9 cellular contexts compared by ENCODE assay signal in the genomic region with DNA sequence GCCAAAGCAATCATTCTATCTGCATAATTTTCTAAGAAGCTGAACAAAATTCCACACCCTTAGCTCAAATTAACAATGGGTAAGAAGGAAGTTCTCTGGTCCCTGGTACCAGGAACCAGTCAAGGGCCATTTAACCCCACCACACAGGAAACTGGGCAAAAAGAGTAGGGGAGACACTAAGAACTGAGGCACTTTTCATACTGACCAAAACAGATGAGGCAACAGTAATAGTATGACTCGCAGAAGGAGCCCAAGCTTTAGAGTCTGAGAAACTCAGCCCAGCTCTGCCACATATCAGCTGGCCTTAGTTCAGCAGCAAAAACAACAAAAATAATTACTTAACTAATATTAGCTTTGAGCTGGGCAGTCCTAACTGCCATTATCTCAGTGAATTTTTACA.
DNase-seq lines count a peak whose midpoint lies in the region; ATAC-seq and TF ChIP-seq lines count a peak whose summit lies in the region.
"Had no signal": no experiment of that assay in that cellular context is flagged by ENCODE, and none has a peak within 500 bp of the region (broad histone marks: within the 10 kb centered on the region; RNA-seq: fewer than 3 reads in every experiment).

No MANE protein-coding gene starts in this region.

- peak overlapping the region; percentile 45; the same call in 1 of the 2 replicates for H3K27ac ChIP-seq in C4-2B
- H3K27ac ChIP-seq in lower lobe of right lung: peak overlapping the region; percentile 61
- no peak overlapping the region for H3K27ac ChIP-seq in A673 (ENCODE audit: low read depth, low read length, poor library complexity, severe bottlenecking)
- H3K27ac ChIP-seq: SK-N-MC had no signal

- POLR2A ChIA-PET in A673 (lab: Charles Lee; ENCODE audit: low non-redundant PET): no interaction called here

- H3K27me3 ChIP-seq in adipocyte (replicated peaks; ENCODE audit: control insufficient read depth, insufficient read depth, low read length): no peaks in the 10 kb centered on the region
- no peaks in the 10 kb centered on the region for H3K27me3 ChIP-seq in lower lobe of right lung (ENCODE audit: low read depth)
- no peaks in the 10 kb centered on the region for H3K27me3 ChIP-seq in A673 (replicated peaks; ENCODE audit: insufficient read depth, low read depth, low read length, poor library complexity)
- H3K27me3 ChIP-seq in H7 (ENCODE audit: control insufficient read depth, insufficient read depth, low read length): no peaks in the 10 kb centered on the region

- DNase-seq in LHCN-M2 (ENCODE audit: low read depth) (peak; percentile 67), adipocyte (ENCODE audit: low read depth) (peak; percentile 71), lower lobe of right lung (no peak), A673 (ENCODE audit: low spot score) (no peak), H7 (no peak), cerebellar cortex (ENCODE audit: low spot score) (no peak)
- no peak for DNase-seq in activated effector memory CD4-positive, alpha-beta T cell treated with anti-CD3 and anti-CD28 coated beads, Interleukin-2, amount 50 U/mL, for 16 hours

- TF ChIP-seq CTCF in C4-2B (conservative IDR thresholded peaks at IDR 0.05): no peak
- TF ChIP-seq CTCF in lower lobe of right lung (IDR thresholded peaks at IDR 0.05): no peak
- no peak for TF ChIP-seq CTCF in A673 (conservative IDR thresholded peaks at IDR 0.05; ENCODE audit: low read depth, low read length)

- ATAC-seq in lower lobe of right lung: no peak

- intact Hi-C loops in lower lobe of right lung (cut with DNase I) (no loop called here), A673 (cut with micrococcal nuclease; ENCODE audit: unreplicated experiment) (no loop called here)

- H3K9ac ChIP-seq in adipocyte (ENCODE audit: low read length): no peak overlapping the region

- H3K9me3 ChIP-seq in adipocyte (ENCODE audit: control insufficient read depth, low read length): no peaks in the 10 kb centered on the region
- no peaks in the 10 kb centered on the region for H3K9me3 ChIP-seq in lower lobe of right lung
- no peaks in the 10 kb centered on the region for H3K9me3 ChIP-seq in A673 (ENCODE audit: low read depth, low read length, poor library complexity, severe bottlenecking)

- no peak overlapping the region for H3K4me3 ChIP-seq in adipocyte (ENCODE audit: low read length)
- no peak overlapping the region for H3K4me3 ChIP-seq in lower lobe of right lung
- no peak overlapping the region for H3K4me3 ChIP-seq in A673 (ENCODE audit: low read depth, low read length, poor library complexity, severe bottlenecking)
- no peak overlapping the region for H3K4me3 ChIP-seq in H7 (ENCODE audit: insufficient read depth, low read depth, low read length)
- H3K4me3 ChIP-seq: SK-N-MC had no signal

- peaks cover 28% of the 10 kb centered on the region for H3K4me1 ChIP-seq in adipocyte (ENCODE audit: control insufficient read depth, insufficient read depth, low read length)
- H3K4me1 ChIP-seq in lower lobe of right lung: peaks cover 72% of the 10 kb centered on the region
- H3K4me1 ChIP-seq in A673 (ENCODE audit: insufficient read depth, low read length, poor library complexity, severe bottlenecking): peaks cover 25% of the 10 kb centered on the region

- CTCF ChIA-PET in A673 (lab: Charles Lee): no interaction called here

- BruUV-seq in A673 (replicated peaks; lab: Mats Ljungman, UMichigan): no TSS peak

- no peaks in the 10 kb centered on the region for H3K36me3 ChIP-seq in adipocyte (ENCODE audit: control insufficient read depth, insufficient read depth, low read length, severe bottlenecking)
- no peaks in the 10 kb centered on the region for H3K36me3 ChIP-seq in lower lobe of right lung
- H3K36me3 ChIP-seq in A673 (ENCODE audit: insufficient read depth, low read length, poor library complexity, severe bottlenecking): no peaks in the 10 kb centered on the region
- H3K36me3 ChIP-seq in H7 (replicated peaks; ENCODE audit: control insufficient read depth, insufficient read depth, low read length): no peaks in the 10 kb centered on the region

Comparison
In these comparisons a context has a peak if more than half of its experiments do, and no peak if none do; other contexts are left out.
1. DNase-seq: peak in LHCN-M2 (single experiment) and adipocyte (single experiment); none in lower lobe of right lung (single experiment), activated effector memory CD4-positive, alpha-beta T cell treated with anti-CD3 and anti-CD28 coated beads, Interleukin-2, amount 50 U/mL, for 16 hours (single experiment), A673 (single experiment), H7 (single experiment) and cerebellar cortex (single experiment).